In genomic region chr17:50209472-50210248, GRCh38 we compare ENCODE assay signal across 8 cellular contexts. TPM values are rescaled to one million over a fixed set of nuclear protein-coding genes. Genes with fewer than 3 reads are reported as not detected.
DNase-seq lines count a peak whose midpoint lies in the region; ATAC-seq and TF ChIP-seq lines count a peak whose summit lies in the region.

No MANE protein-coding gene starts in this region.

- H3K4me3 Mint-ChIP-seq in progenitor cell of endocrine pancreas (ENCODE audit: low read depth): peak overlapping the region; percentile 21

- no peaks in the 10 kb centered on the region for H3K9me3 Mint-ChIP-seq in progenitor cell of endocrine pancreas (ENCODE audit: low read depth)

- intact Hi-C loops in Right ventricle myocardium inferior (cut with DNase I): no loop called here

- DNase-seq in D341Med (ENCODE audit: low spot score) (peak; percentile 53), SK-N-DZ (ENCODE audit: low spot score) (peak; percentile 77), Right ventricle myocardium inferior (ENCODE audit: missing footprints) (peak; percentile 93), progenitor cell of endocrine pancreas (ENCODE audit: low spot score, unreplicated experiment) (no peak)
- no peak for DNase-seq in stimulated activated naive CD8-positive, alpha-beta T cell treated with anti-CD3 and anti-CD28 coated beads, Interleukin-15, Interleukin-2, amounts not matched to agents 100 U/mL and 50 U/mL, for 24 hours
- no peak for DNase-seq in effector CD8-positive, alpha-beta T cell (lab: John Stamatoyannopoulos, UW)

- H3K4me1 Mint-ChIP-seq in progenitor cell of endocrine pancreas (ENCODE audit: low read depth): peaks cover 35% of the 10 kb centered on the region

- H3K27me3 Mint-ChIP-seq in progenitor cell of endocrine pancreas: peaks cover 49% of the 10 kb centered on the region

- H3K36me3 Mint-ChIP-seq in progenitor cell of endocrine pancreas (ENCODE audit: insufficient read depth): no peaks in the 10 kb centered on the region

- H3K27ac Mint-ChIP-seq in progenitor cell of endocrine pancreas: peak overlapping the region; percentile 70

- peak; percentile 93 for ATAC-seq in Right ventricle myocardium inferior
- ATAC-seq in stimulated activated naive CD8-positive, alpha-beta T cell treated with anti-CD3 and anti-CD28 coated beads, Interleukin-15, Interleukin-2, amounts not matched to agents 100 U/mL and 50 U/mL, for 24 hours: no peak
- no peak for ATAC-seq in GM21360 (IDR thresholded peaks at IDR 0.05; ENCODE audit: unreplicated experiment)
- ATAC-seq in GM21717 (IDR thresholded peaks at IDR 0.05; ENCODE audit: unreplicated experiment): no peak

- TF ChIP-seq CTCF in progenitor cell of endocrine pancreas (IDR thresholded peaks at IDR 0.05; ENCODE audit: unreplicated experiment): no peak

RNA-seq across cellular contexts. Expression of gene COL1A1, which starts 8.2 kb away (rescaled TPM):
- 1.2 and 1.4 TPM in 2 replicates for polyA plus RNA-seq in SK-N-DZ (2014; cell fraction: cytosol; rRNA removed)
- polyA plus RNA-seq in SK-N-DZ (2014; cell fraction: nucleus; rRNA removed): 0.64 and 7.9 TPM in 2 replicates
- total RNA-seq in Right ventricle myocardium inferior: 28.2 TPM
- 26.7 and 38.4 TPM in 2 replicates for total RNA-seq in progenitor cell of endocrine pancreas

RNA-seq across cellular contexts. Expression of gene SGCA, which starts 43.9 kb away (rescaled TPM):
- polyA plus RNA-seq in SK-N-DZ (2014; cell fraction: cytosol; rRNA removed): 5.8 and 7.2 TPM in 2 replicates
- polyA plus RNA-seq in SK-N-DZ (2014; cell fraction: nucleus; rRNA removed): 2.3 and 5.0 TPM in 2 replicates
- 151 TPM for total RNA-seq in Right ventricle myocardium inferior
- total RNA-seq in progenitor cell of endocrine pancreas: not detected in 2 replicates

RNA-seq across cellular contexts. Expression of gene PPP1R9B, which starts 59.2 kb away (rescaled TPM):
- polyA plus RNA-seq in SK-N-DZ (2014; cell fraction: cytosol; rRNA removed): 13.1 and 25.6 TPM in 2 replicates
- 37.4 and 48.4 TPM in 2 replicates for polyA plus RNA-seq in SK-N-DZ (2014; cell fraction: nucleus; rRNA removed)
- total RNA-seq in Right ventricle myocardium inferior (38.4 TPM), progenitor cell of endocrine pancreas (34.3 and 35.7 TPM in 2 replicates)

Comparison
In these comparisons a context has a peak if more than half of its experiments do, and no peak if none do; other contexts are left out.
1. DNase-seq: peak in D341Med (single experiment), SK-N-DZ (single experiment) and Right ventricle myocardium inferior (single experiment); none in progenitor cell of endocrine pancreas (single experiment), stimulated activated naive CD8-positive, alpha-beta T cell treated with anti-CD3 and anti-CD28 coated beads, Interleukin-15, Interleukin-2, amounts not matched to agents 100 U/mL and 50 U/mL, for 24 hours (single experiment) and effector CD8-positive, alpha-beta T cell (single experiment).
2. RNA of gene SGCA, which starts 43.9 kb away (total RNA-seq): 151 TPM in Right ventricle myocardium inferior (single experiment); not detected in progenitor cell of endocrine pancreas; every median in the first group is over 100 times any median in the second.